In genomic region chr3:119257654-119258410, GRCh38 we compare ENCODE assay signal across 8 cellular contexts. TPM values are rescaled to one million over a fixed set of nuclear protein-coding genes. Genes with fewer than 3 reads are reported as not detected.
DNase-seq lines count a peak whose midpoint lies in the region; ATAC-seq, FAIRE-seq and TF ChIP-seq lines count a peak whose summit lies in the region.

No MANE protein-coding gene starts in this region.

- TF ChIP-seq POLR2A in GM12891 (IDR thresholded peaks at IDR 0.05; ENCODE audit: low read depth, low read length): no peak

- peak overlapping the region; percentile 90 for H3K27ac ChIP-seq in OCI-LY3 (ENCODE audit: low read length)

- peak overlapping the region; percentile 60 for H3K4me3 ChIP-seq in OCI-LY3 (ENCODE audit: low read length)

- H2AFZ ChIP-seq in OCI-LY3 (ENCODE audit: low read depth, low read length): peak overlapping the region; percentile 48; the same call in 1 of the 2 replicates

- H4K20me1 ChIP-seq in OCI-LY3 (ENCODE audit: insufficient read depth, low read length): no peaks in the 10 kb centered on the region

- FAIRE-seq in GM12891 (lab: Jason Lieb, UNC) (peak; percentile 47), urothelium cell line (lab: Jason Lieb, UNC) (no peak), D721Med (lab: Jason Lieb, UNC) (no peak)

- H3K4me1 ChIP-seq in OCI-LY3 (ENCODE audit: low read length): peaks cover 53% of the 10 kb centered on the region

- DNase-seq in GM12891 (ENCODE audit: insufficient read length, low spot score) (no peak), iris pigment epithelial cell (ENCODE audit: low read depth) (peak; percentile 52), activated gamma-delta T cell treated with Interleukin-2 at 50 U/mL for 16 hours (no peak), urothelium cell line (ENCODE audit: low spot score) (no peak), D721Med (ENCODE audit: insufficient read length, low spot score) (no peak)

- peak overlapping the region; percentile 61 for H3K4me2 ChIP-seq in OCI-LY3 (ENCODE audit: low read length)

- no peak for TF ChIP-seq CTCF in OCI-LY3 (IDR thresholded peaks at IDR 0.05; ENCODE audit: low read depth, low read length)
- no peak for TF ChIP-seq CTCF in D721Med (IDR thresholded peaks at IDR 0.05; ENCODE audit: insufficient read depth, missing control alignments)

- peak overlapping the region; percentile 53 for H3K9ac ChIP-seq in OCI-LY3 (ENCODE audit: low read length)

- no peaks in the 10 kb centered on the region for H3K79me2 ChIP-seq in OCI-LY3 (ENCODE audit: low read length)

- H3K9me3 ChIP-seq in OCI-LY3 (ENCODE audit: insufficient read depth, low read length): no peaks in the 10 kb centered on the region

- H3K36me3 ChIP-seq in OCI-LY3 (replicated peaks; ENCODE audit: low read depth, low read length): peaks cover 7% of the 10 kb centered on the region

- no peaks in the 10 kb centered on the region for H3K27me3 ChIP-seq in OCI-LY3 (ENCODE audit: low read depth, low read length)

- ATAC-seq in HG02610 (IDR thresholded peaks at IDR 0.05; ENCODE audit: unreplicated experiment): peak; percentile 70
- ATAC-seq in HG03175 (IDR thresholded peaks at IDR 0.05; ENCODE audit: unreplicated experiment): no peak

TF ChIP-seq in GM12891, 5 proteins besides CTCF, POLR2A, EP300 and RAD21:
- no peak for TF ChIP-seq POU2F2 (IDR thresholded peaks at IDR 0.05; ENCODE audit: low read depth, low read length)
- TF ChIP-seq TAF1 (IDR thresholded peaks at IDR 0.05; ENCODE audit: low read depth, low read length): no peak
- TF ChIP-seq PAX5 (IDR thresholded peaks at IDR 0.05; ENCODE audit: insufficient read depth, low read length, severe bottlenecking): no peak
TF ChIP-seq in GM12891: peak in this region for 0.

RNA-seq across cellular contexts. Expression of gene B4GALT4, which starts 17.2 kb away (rescaled TPM):
- 11.3 TPM for polyA plus RNA-seq in GM12891 (2012; ENCODE audit: low read depth, missing spikeins)

RNA-seq across cellular contexts. Expression of gene ARHGAP31, which starts 36.4 kb away (rescaled TPM):
- 7.7 TPM for polyA plus RNA-seq in GM12891 (2012; ENCODE audit: low read depth, missing spikeins)
